16 cellular contexts compared by ENCODE assay signal in the genomic region with DNA sequence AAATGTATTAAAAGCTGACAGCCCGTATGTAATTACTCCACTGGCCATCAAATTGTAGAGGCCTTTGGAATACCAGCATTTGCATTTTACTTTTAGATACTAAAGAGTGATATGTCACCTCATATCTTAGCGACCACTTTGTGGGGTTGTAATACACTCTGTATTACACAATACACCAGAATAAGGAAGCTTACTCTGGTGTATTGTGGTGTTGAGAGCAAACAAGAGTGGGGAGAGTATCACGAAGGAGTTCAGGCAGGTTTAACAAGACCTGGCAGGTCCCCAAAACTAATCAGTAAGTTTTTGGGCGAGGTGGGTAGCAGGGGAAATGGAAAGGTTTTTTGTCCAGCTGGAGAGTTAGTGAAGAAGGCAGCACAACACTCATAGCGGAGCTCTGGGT. TPM values are rescaled to one million over a fixed set of nuclear protein-coding genes. Genes with fewer than 3 reads are reported as not detected.
A peak's percentile ranks its signal among the peaks of the same experiment; 100 is the strongest.
DNase-seq lines count a peak whose midpoint lies in the region; ATAC-seq, FAIRE-seq and TF ChIP-seq lines count a peak whose summit lies in the region.
"Had no signal": no experiment of that assay in that cellular context is flagged by ENCODE, and none has a peak within 500 bp of the region (broad histone marks: within the 10 kb centered on the region; RNA-seq: fewer than 3 reads in every experiment).

No MANE protein-coding gene starts in this region.

- intact Hi-C loops in activated CD8-positive, alpha-beta T cell treated with anti-CD3 and anti-CD28 coated beads for 36 hours (cut with micrococcal nuclease): no loop called here

- CTCF ChIA-PET in activated CD8-positive, alpha-beta memory T cell treated with anti-CD3 and anti-CD28 coated beads, Interleukin-2, amount 10 ng/mL, durations not matched to agents 7 days and 5 days (lab: Charles Lee): no interaction called here
- CTCF ChIA-PET in activated CD8-positive, alpha-beta T cell treated with anti-CD3 and anti-CD28 coated beads for 36 hours (lab: Charles Lee): interaction anchor here (1.3 to 2.5 kb wide), 2 partner anchors 9 to 11 kb away, joined by 4 to 8 read pairs; no protein-coding TSS in a partner anchor

- DNase-seq in activated CD8-positive, alpha-beta memory T cell treated with anti-CD3 and anti-CD28 coated beads, Interleukin-2, amount 10 ng/mL, durations not matched to agents 7 days and 5 days: peak; percentile 16
- no peak for DNase-seq in activated CD8-positive, alpha-beta memory T cell treated with anti-CD3 and anti-CD28 coated beads for 24 hours
- DNase-seq in MV-4-11 (lab: John Stamatoyannopoulos, UW) (peak; percentile 77), NCI-H526 treated with DMSO at 0.1 percent for 48 hours (lab: John Stamatoyannopoulos, UW) (no peak), GM12892 (ENCODE audit: insufficient read length) (no peak)
- DNase-seq in activated CD8-positive, alpha-beta T cell treated with anti-CD3 and anti-CD28 coated beads for 36 hours: no peak
- DNase-seq: activated CD4-positive, alpha-beta T cell treated with anti-CD3 and anti-CD28 coated beads for 4 hours; effector CD4-positive, alpha-beta T cell; lower lobe of right lung; NCI-H1092; sigmoid colon; uterus had no signal

- no peaks in the 10 kb centered on the region for H3K27me3 Mint-ChIP-seq in activated CD8-positive, alpha-beta memory T cell treated with anti-CD3 and anti-CD28 coated beads, Interleukin-2, amount 10 ng/mL, durations not matched to agents 7 days and 5 days
- H3K27me3 Mint-ChIP-seq in activated CD8-positive, alpha-beta T cell treated with anti-CD3 and anti-CD28 coated beads for 36 hours: no peaks in the 10 kb centered on the region

- no peaks in the 10 kb centered on the region for H3K79me2 ChIP-seq in parathyroid adenoma

- peaks cover 13% of the 10 kb centered on the region for H3K4me1 ChIP-seq in parathyroid adenoma
- H3K4me1 ChIP-seq: breast epithelium had no signal

- H3K9ac ChIP-seq in parathyroid adenoma: no peak overlapping the region

- no peaks in the 10 kb centered on the region for H3K9me3 Mint-ChIP-seq in activated CD8-positive, alpha-beta memory T cell treated with anti-CD3 and anti-CD28 coated beads, Interleukin-2, amount 10 ng/mL, durations not matched to agents 7 days and 5 days (ENCODE audit: low read depth)
- H3K9me3 Mint-ChIP-seq in activated CD8-positive, alpha-beta T cell treated with anti-CD3 and anti-CD28 coated beads for 36 hours: no peaks in the 10 kb centered on the region
- H3K9me3 Mint-ChIP-seq: stimulated activated effector memory CD8-positive, alpha-beta T cell treated with anti-CD3 and anti-CD28 coated beads, Interleukin-12 subunit alpha, Interleukin-12 subunit beta, amount 100 ng/mL, for 72 hours had no signal

- POLR2A ChIA-PET in activated CD8-positive, alpha-beta T cell treated with anti-CD3 and anti-CD28 coated beads for 36 hours (lab: Charles Lee): interaction anchor here (1.3 kb wide), 1 partner anchor 9 kb away, joined by 3 read pairs; no protein-coding TSS in a partner anchor

- peaks cover 2% of the 10 kb centered on the region for H3K36me3 ChIP-seq in parathyroid adenoma (ENCODE audit: control insufficient read depth, insufficient read depth, low read length)
- H3K36me3 ChIP-seq: breast epithelium, uterus had no signal

- peaks cover 61% of the 10 kb centered on the region for H3K36me3 Mint-ChIP-seq in activated CD8-positive, alpha-beta memory T cell treated with anti-CD3 and anti-CD28 coated beads, Interleukin-2, amount 10 ng/mL, durations not matched to agents 7 days and 5 days
- peaks cover 67% of the 10 kb centered on the region for H3K36me3 Mint-ChIP-seq in activated CD8-positive, alpha-beta T cell treated with anti-CD3 and anti-CD28 coated beads for 36 hours (ENCODE audit: low read depth)

- no peak for TF ChIP-seq POLR2A in GM12892 (IDR thresholded peaks at IDR 0.05; ENCODE audit: low read depth, low read length)

- no peaks in the 10 kb centered on the region for H3K9me3 ChIP-seq in parathyroid adenoma (ENCODE audit: control insufficient read depth, low read length)
- H3K9me3 ChIP-seq: breast epithelium, lower lobe of right lung, sigmoid colon, uterus had no signal

- no peak overlapping the region for H3K4me3 Mint-ChIP-seq in activated CD8-positive, alpha-beta memory T cell treated with anti-CD3 and anti-CD28 coated beads, Interleukin-2, amount 10 ng/mL, durations not matched to agents 7 days and 5 days
- H3K4me3 Mint-ChIP-seq in activated CD8-positive, alpha-beta T cell treated with anti-CD3 and anti-CD28 coated beads for 36 hours: no peak overlapping the region
- H3K4me3 Mint-ChIP-seq: stimulated activated effector memory CD8-positive, alpha-beta T cell treated with anti-CD3 and anti-CD28 coated beads, Interleukin-12 subunit alpha, Interleukin-12 subunit beta, amount 100 ng/mL, for 72 hours had no signal

- no peak overlapping the region for H3K27ac ChIP-seq in parathyroid adenoma
- H3K27ac ChIP-seq: breast epithelium, lower lobe of right lung, sigmoid colon, uterus had no signal

- no peak overlapping the region for H3K4me3 ChIP-seq in parathyroid adenoma (ENCODE audit: low read depth, low read length)
- H3K4me3 ChIP-seq: breast epithelium, lower lobe of right lung, sigmoid colon, uterus had no signal

- H3K4me2 ChIP-seq in parathyroid adenoma (ENCODE audit: low read length): peak overlapping the region; percentile 8

- FAIRE-seq in GM12892 (lab: Jason Lieb, UNC): no peak

- TF ChIP-seq CTCF in activated CD8-positive, alpha-beta T cell treated with anti-CD3 and anti-CD28 coated beads for 36 hours (IDR thresholded peaks at IDR 0.05): no peak
- TF ChIP-seq CTCF in parathyroid adenoma (IDR thresholded peaks at IDR 0.05): no peak

- peaks cover 62% of the 10 kb centered on the region for H3K4me1 Mint-ChIP-seq in activated CD8-positive, alpha-beta memory T cell treated with anti-CD3 and anti-CD28 coated beads, Interleukin-2, amount 10 ng/mL, durations not matched to agents 7 days and 5 days
- H3K4me1 Mint-ChIP-seq in activated CD8-positive, alpha-beta T cell treated with anti-CD3 and anti-CD28 coated beads for 36 hours (ENCODE audit: low read depth): peaks cover 59% of the 10 kb centered on the region

- no peak for ATAC-seq in activated CD8-positive, alpha-beta memory T cell treated with anti-CD3 and anti-CD28 coated beads, Interleukin-2, amount 10 ng/mL, durations not matched to agents 7 days and 5 days
- no peak for ATAC-seq in activated CD8-positive, alpha-beta T cell treated with anti-CD3 and anti-CD28 coated beads for 36 hours
- ATAC-seq in HG03095 (IDR thresholded peaks at IDR 0.05; ENCODE audit: unreplicated experiment): no peak
- ATAC-seq: lower lobe of right lung; stimulated activated effector memory CD8-positive, alpha-beta T cell treated with anti-CD3 and anti-CD28 coated beads, Interleukin-12 subunit alpha, Interleukin-12 subunit beta, amount 100 ng/mL, for 72 hours had no signal

- no peaks in the 10 kb centered on the region for H3K27me3 ChIP-seq in parathyroid adenoma (ENCODE audit: control insufficient read depth, insufficient read depth, low read length)
- H3K27me3 ChIP-seq: breast epithelium, sigmoid colon, uterus had no signal

- H2AFZ ChIP-seq in parathyroid adenoma: no peak overlapping the region

- H3K27ac Mint-ChIP-seq in activated CD8-positive, alpha-beta memory T cell treated with anti-CD3 and anti-CD28 coated beads, Interleukin-2, amount 10 ng/mL, durations not matched to agents 7 days and 5 days: no peak overlapping the region
- H3K27ac Mint-ChIP-seq in activated CD8-positive, alpha-beta T cell treated with anti-CD3 and anti-CD28 coated beads for 36 hours: peak overlapping the region; percentile 74
- H3K27ac Mint-ChIP-seq: stimulated activated effector memory CD8-positive, alpha-beta T cell treated with anti-CD3 and anti-CD28 coated beads, Interleukin-12 subunit alpha, Interleukin-12 subunit beta, amount 100 ng/mL, for 72 hours had no signal

RNA-seq across cellular contexts. Expression of gene NUP50, which starts 3.2 kb away (rescaled TPM):
- total RNA-seq in activated CD8-positive, alpha-beta memory T cell treated with anti-CD3 and anti-CD28 coated beads, Interleukin-2, amount 10 ng/mL, durations not matched to agents 7 days and 5 days: 100 to 1,000 TPM; 150 to 155 TPM
- 100 to 1,000 TPM; 123 to 133 TPM for total RNA-seq in activated CD8-positive, alpha-beta T cell treated with anti-CD3 and anti-CD28 coated beads for 36 hours
- 45.5 TPM for polyA plus RNA-seq in GM12892 (2012; ENCODE audit: missing spikeins)

Comparison
In these comparisons a context has a peak if more than half of its experiments do, and no peak if none do; other contexts are left out.
1. DNase-seq: peak in activated CD8-positive, alpha-beta memory T cell treated with anti-CD3 and anti-CD28 coated beads, Interleukin-2, amount 10 ng/mL, durations not matched to agents 7 days and 5 days (single experiment) and MV-4-11 (single experiment); none in activated CD8-positive, alpha-beta memory T cell treated with anti-CD3 and anti-CD28 coated beads for 24 hours (single experiment), activated CD8-positive, alpha-beta T cell treated with anti-CD3 and anti-CD28 coated beads for 36 hours (single experiment), NCI-H526 treated with DMSO at 0.1 percent for 48 hours (single experiment) and GM12892 (single experiment).